ENCODE assay signal across 30 cellular contexts in genomic region chr5:146548781-146549449, GRCh38. TPM values are rescaled to one million over a fixed set of nuclear protein-coding genes. Genes with fewer than 3 reads are reported as not detected.
A peak's percentile ranks its signal among the peaks of the same experiment; 100 is the strongest.
DNase-seq lines count a peak whose midpoint lies in the region; ATAC-seq lines count a peak whose summit lies in the region.
"Had no signal": no experiment of that assay in that cellular context is flagged by ENCODE, and none has a peak within 500 bp of the region (broad histone marks: within the 10 kb centered on the region; RNA-seq: fewer than 3 reads in every experiment).

No MANE protein-coding gene starts in this region.

- H3K27me3 Mint-ChIP-seq in naive thymus-derived CD4-positive, alpha-beta T cell, result peaks cover 7 to 31% (median 19%) of the 10 kb centered on the region in 5 donors

- H3K9me3 ChIP-seq in naive thymus-derived CD4-positive, alpha-beta T cell (ENCODE audit: control insufficient read depth in 2 of 3, low read length in 3 of 3), result no peaks in the 10 kb centered on the region
- H3K9me3 ChIP-seq: left lung, right lobe of liver, vagina had no signal

- H3K4me3 ChIP-seq in naive thymus-derived CD4-positive, alpha-beta T cell (ENCODE audit: low read length), result no peak overlapping the region
- H3K4me3 ChIP-seq: left lung, right lobe of liver, vagina had no signal

- DNase-seq in DMS 273 (lab: John Stamatoyannopoulos, UW; ENCODE audit: unreplicated experiment) (peak; percentile 53), DMS 273 treated with DMSO at 0.1 percent for 48 hours (lab: John Stamatoyannopoulos, UW) (no peak), NCI-H446 (lab: John Stamatoyannopoulos, UW) (peak; percentile 82 to 83), NAMALWA (ENCODE audit: low spot score) (no peak), NCI-H2107 treated with DMSO at 0.1 percent for 48 hours (lab: John Stamatoyannopoulos, UW; ENCODE audit: unreplicated experiment) (no peak)
- DNase-seq in naive thymus-derived CD4-positive, alpha-beta T cell, result no peak
- DNase-seq: activated CD4-positive, alpha-beta T cell treated with anti-CD3 and anti-CD28 coated beads, Interleukin-2, amount 50 U/mL, for 48 hours; activated naive CD4-positive, alpha-beta T cell treated with anti-CD3 and anti-CD28 coated beads, Interleukin-2, amount 50 U/mL, for 16 hours; amygdala; effector CD4-positive, alpha-beta T cell; KBM-7; left lung; mesendoderm; NCI-H146; right lobe of liver; stimulated activated CD4-positive, alpha-beta T cell treated with anti-CD3 and anti-CD28 coated beads, Interleukin-12 subunit alpha, Interleukin-12 subunit beta, amount 100 ng/mL, for 4 hours; stimulated activated CD4-positive, alpha-beta T cell treated with anti-CD3 and anti-CD28 coated beads, Interleukin-4, amount 100 ng/mL, for 24 hours; stimulated activated naive B cell treated with anti-CD40 and anti-IgM and Interleukin-4, amounts not matched to agents 10 μg/mL and 1 μg/mL and 100 μg/mL, for 72 hours; T-helper 1 cell had no signal

- H3K27me3 ChIP-seq in naive thymus-derived CD4-positive, alpha-beta T cell (ENCODE audit: control insufficient read depth in 2 of 2, insufficient read depth in 2 of 2, low read length in 2 of 2), result no peaks in the 10 kb centered on the region
- H3K27me3 ChIP-seq: left lung, right lobe of liver, vagina had no signal

- intact Hi-C loops in naive thymus-derived CD4-positive, alpha-beta T cell (cut with micrococcal nuclease), result no loop called here

- no peaks in the 10 kb centered on the region for H3K36me3 Mint-ChIP-seq in naive thymus-derived CD4-positive, alpha-beta T cell
- H3K36me3 Mint-ChIP-seq: stimulated activated naive B cell treated with anti-CD40 and anti-IgM and Interleukin-4, amounts not matched to agents 10 μg/mL and 1 μg/mL and 100 μg/mL, for 72 hours had no signal

- H3K4me1 Mint-ChIP-seq in naive thymus-derived CD4-positive, alpha-beta T cell, result peaks cover 0 to 1% (median 0%) of the 10 kb centered on the region in 7 donors
- H3K4me1 Mint-ChIP-seq: stimulated activated naive B cell treated with anti-CD40 and anti-IgM and Interleukin-4, amounts not matched to agents 10 μg/mL and 1 μg/mL and 100 μg/mL, for 72 hours had no signal

- H3K4me3 Mint-ChIP-seq in naive thymus-derived CD4-positive, alpha-beta T cell, result no peak overlapping the region
- H3K4me3 Mint-ChIP-seq: stimulated activated naive B cell treated with anti-CD40 and anti-IgM and Interleukin-4, amounts not matched to agents 10 μg/mL and 1 μg/mL and 100 μg/mL, for 72 hours had no signal

- ATAC-seq in GM21723 (IDR thresholded peaks at IDR 0.05; ENCODE audit: unreplicated experiment) (peak; percentile 56), GM18907 (IDR thresholded peaks at IDR 0.05; ENCODE audit: unreplicated experiment) (no peak)
- peak; percentile 61 for ATAC-seq in naive thymus-derived CD4-positive, alpha-beta T cell
- ATAC-seq: activated CD4-positive, CD25-positive, alpha-beta regulatory T cell treated with anti-CD3 and anti-CD28 coated beads, Interleukin-2, amount 50 U/mL, for 24 hours; left lung; right lobe of liver; stimulated activated naive B cell treated with anti-CD40 and anti-IgM and Interleukin-4, amounts not matched to agents 10 μg/mL and 1 μg/mL and 100 μg/mL, for 72 hours had no signal

- POLR2A ChIA-PET in naive thymus-derived CD4-positive, alpha-beta T cell (lab: Charles Lee), result no interaction called here

- H3K27ac Mint-ChIP-seq in naive thymus-derived CD4-positive, alpha-beta T cell, result no peak overlapping the region
- H3K27ac Mint-ChIP-seq: stimulated activated naive B cell treated with anti-CD40 and anti-IgM and Interleukin-4, amounts not matched to agents 10 μg/mL and 1 μg/mL and 100 μg/mL, for 72 hours had no signal

- no peaks in the 10 kb centered on the region for H3K4me1 ChIP-seq in naive thymus-derived CD4-positive, alpha-beta T cell (ENCODE audit: control insufficient read depth in 2 of 2, insufficient read depth in 2 of 2, low read length in 2 of 2)
- H3K4me1 ChIP-seq: left lung, right lobe of liver, vagina had no signal

- H3K27ac ChIP-seq in naive thymus-derived CD4-positive, alpha-beta T cell (ENCODE audit: low read depth, low read length), result no peak overlapping the region
- H3K27ac ChIP-seq: 22Rv1, left lung, right lobe of liver, RWPE1, vagina had no signal

- H3K9me3 Mint-ChIP-seq in naive thymus-derived CD4-positive, alpha-beta T cell, result no peaks in the 10 kb centered on the region
- H3K9me3 Mint-ChIP-seq: stimulated activated naive B cell treated with anti-CD40 and anti-IgM and Interleukin-4, amounts not matched to agents 10 μg/mL and 1 μg/mL and 100 μg/mL, for 72 hours had no signal

- H3K36me3 ChIP-seq in naive thymus-derived CD4-positive, alpha-beta T cell (ENCODE audit: control insufficient read depth in 2 of 3, insufficient read depth in 3 of 3, low read length in 3 of 3), result no peaks in the 10 kb centered on the region
- H3K36me3 ChIP-seq: left lung, right lobe of liver, vagina had no signal

- CTCF ChIA-PET in naive thymus-derived CD4-positive, alpha-beta T cell (lab: Charles Lee), result no interaction called here

RNA-seq across cellular contexts. Expression of gene GPR151, which starts 32.9 kb away (rescaled TPM):
- not detected for total RNA-seq in naive thymus-derived CD4-positive, alpha-beta T cell
- under 1 TPM in 1 of 2 donors, not detected in 1; 0.09 TPM for polyA plus RNA-seq in naive thymus-derived CD4-positive, alpha-beta T cell
- total RNA-seq: Daoy, glomerular endothelial cell, H1, left lung, OCI-LY7, posterior vena cava, right lobe of liver, vagina had no signal

Comparison
In these comparisons a context has a peak if more than half of its experiments do, and no peak if none do; other contexts are left out.
1. DNase-seq: peak in DMS 273 (single experiment) and NCI-H446 (2 of 2); none in DMS 273 treated with DMSO at 0.1 percent for 48 hours (single experiment), naive thymus-derived CD4-positive, alpha-beta T cell (0 of 9), NAMALWA (single experiment) and NCI-H2107 treated with DMSO at 0.1 percent for 48 hours (single experiment).